ENCODE assay signal across 8 cellular contexts in genomic region chr13:32428581-32429072, GRCh38. TPM values are rescaled to one million over a fixed set of nuclear protein-coding genes. Genes with fewer than 3 reads are reported as not detected.
DNase-seq lines count a peak whose midpoint lies in the region; ATAC-seq, FAIRE-seq and TF ChIP-seq lines count a peak whose summit lies in the region.

No MANE protein-coding gene starts in this region.

- H2AFZ ChIP-seq in endothelial cell of umbilical vein (ENCODE audit: low read depth, low read length) (peak overlapping the region; percentile 95), neuronal stem cell (ENCODE audit: low read length) (peak overlapping the region; percentile 92)

- CTCF ChIA-PET in Panc1 (lab: Charles Lee) (no interaction called here), endothelial cell of umbilical vein (lab: Charles Lee) (interaction anchor here (0.8 to 2.8 kb wide), 3 partner anchors 14 to 519 kb away, joined by 3 to 10 read pairs (median 4); no protein-coding TSS in a partner anchor)

- no peak for TF ChIP-seq POLR2A in GM12891 (IDR thresholded peaks at IDR 0.05; ENCODE audit: low read depth, low read length)
- no peak for TF ChIP-seq POLR2A in endothelial cell of umbilical vein (IDR thresholded peaks at IDR 0.05; ENCODE audit: low read depth, low read length)

- in situ Hi-C loops in Panc1 (cut with HindIII; ENCODE audit: low pct_unique_long_range_greater_than_20kb, low sequenced_read_pairs): no loop called here

- H4K91ac ChIP-seq in neuronal stem cell (ENCODE audit: low read depth, low read length, poor library complexity): no peak overlapping the region

- H3K27me3 ChIP-seq in Panc1 (ENCODE audit: control insufficient read depth, insufficient read depth, low read length) (no peaks in the 10 kb centered on the region), endothelial cell of umbilical vein (ENCODE audit: control insufficient read depth in 2 of 2, insufficient read depth in 2 of 2, low read length in 2 of 2) (no peaks in the 10 kb centered on the region), neuronal stem cell (ENCODE audit: control insufficient read depth in 3 of 3, insufficient read depth in 3 of 3, low read depth in 1 of 3, low read length in 3 of 3) (peaks cover 0 to 28% (median 3%) of the 10 kb centered on the region in 3 experiments)

- dilution Hi-C loops in endothelial cell of umbilical vein (cut with MboI; ENCODE audit: extremely low pct_ligation_motif_present, low sequenced_read_pairs): no loop called here

- no peak overlapping the region for H3K14ac ChIP-seq in neuronal stem cell (ENCODE audit: low read length)

- no peak for TF ChIP-seq CTCF in Panc1 (IDR thresholded peaks at IDR 0.05)
- TF ChIP-seq CTCF in endothelial cell of umbilical vein (IDR thresholded peaks at IDR 0.05; ENCODE audit: extremely low read depth in 1 of 2, insufficient read depth in 1 of 2, low read depth in 1 of 2, low read length in 2 of 2): no peak

- H3K79me2 ChIP-seq in endothelial cell of umbilical vein (ENCODE audit: control insufficient read depth, insufficient read depth, low read length): no peaks in the 10 kb centered on the region

- H3K4ac ChIP-seq in neuronal stem cell (ENCODE audit: low read length): no peak overlapping the region

- no peak overlapping the region for H2BK120ac ChIP-seq in neuronal stem cell (ENCODE audit: low read depth, low read length)

- H2BK15ac ChIP-seq in neuronal stem cell (ENCODE audit: low read length): no peak overlapping the region

- FAIRE-seq in GM12891 (lab: Jason Lieb, UNC): peak; percentile 66
- no peak for FAIRE-seq in endothelial cell of umbilical vein (lab: Jason Lieb, UNC)

- H2BK12ac ChIP-seq in neuronal stem cell (ENCODE audit: low read length): no peak overlapping the region

- H3K4me2 ChIP-seq in endothelial cell of umbilical vein (ENCODE audit: insufficient read depth, low read length): peak overlapping the region; percentile 78
- H3K4me2 ChIP-seq in neuronal stem cell (ENCODE audit: insufficient read depth, low read length, poor library complexity, severe bottlenecking): peak overlapping the region; percentile 95

- no CpG with 5 or more reads among the region's 7 CpGs for WGBS in neuronal stem cell (ENCODE audit: extremely low coverage in 2 of 2, insufficient read length in 2 of 2, insufficient replicate concordance in 1 of 2), 2 donors

- H3K4me3 ChIP-seq in Panc1 (ENCODE audit: low read depth in 2 of 2, low read length in 2 of 2): peak overlapping the region; percentile 54 to 64; a peak in 2 of 4 replicates
- peak overlapping the region; percentile 48 to 79 (median 62) for H3K4me3 ChIP-seq in endothelial cell of umbilical vein (replicated peaks in 1 of 3; ENCODE audit: insufficient read depth in 1 of 3, low read depth in 1 of 3, low read length in 3 of 3)
- peak overlapping the region in 1 of 2 donors; percentile 58 for H3K4me3 ChIP-seq in neuronal stem cell (ENCODE audit: low read length in 2 of 2)

- intact Hi-C loops in Panc1 (cut with micrococcal nuclease; ENCODE audit: unreplicated experiment): no loop called here
- intact Hi-C loops in endothelial cell of umbilical vein (cut with micrococcal nuclease): loop anchor here (5.0 to 10.0 kb wide), 2 partner anchors 109 to 184 kb away; partner anchors contain the start of gene N4BP2L2

- H3K9me3 ChIP-seq in Panc1 (ENCODE audit: control insufficient read depth, insufficient read depth, low read depth, low read length): no peaks in the 10 kb centered on the region
- H3K9me3 ChIP-seq in endothelial cell of umbilical vein (replicated peaks; ENCODE audit: control insufficient read depth, insufficient read depth, low read length): no peaks in the 10 kb centered on the region
- H3K9me3 ChIP-seq in neuronal stem cell (replicated peaks in 1 of 2; ENCODE audit: control insufficient read depth in 2 of 2, insufficient read depth in 1 of 2, low read depth in 1 of 2, low read length in 2 of 2): no peaks in the 10 kb centered on the region

- no peaks in the 10 kb centered on the region for H4K20me1 ChIP-seq in endothelial cell of umbilical vein (replicated peaks; ENCODE audit: control insufficient read depth, extremely low read depth, insufficient read depth, low read length)

- H3K18ac ChIP-seq in neuronal stem cell (ENCODE audit: low read length): no peak overlapping the region

- no peak for DNase-seq in GM12891 (ENCODE audit: insufficient read length, low spot score)
- DNase-seq in Panc1 (ENCODE audit: low read depth, low spot score): no peak
- no peak for DNase-seq in endothelial cell of umbilical vein (ENCODE audit: low read depth, low spot score)
- no peak for DNase-seq in neuronal stem cell (ENCODE audit: low spot score)
- DNase-seq in activated CD4-positive, alpha-beta T cell treated with anti-CD3 and anti-CD28 coated beads, Interleukin-2, amount 50 U/mL, for 1 hour: no peak

- H2AK5ac ChIP-seq in neuronal stem cell (ENCODE audit: low read depth, low read length): no peak overlapping the region

- no peak overlapping the region for H4K8ac ChIP-seq in neuronal stem cell (ENCODE audit: low read depth, low read length)

- H3K4me1 ChIP-seq in Panc1 (ENCODE audit: control insufficient read depth, insufficient read depth, low read length) (peaks cover 6% of the 10 kb centered on the region), endothelial cell of umbilical vein (ENCODE audit: control insufficient read depth, extremely low read depth, insufficient read depth, low read length) (peaks cover 13% of the 10 kb centered on the region), neuronal stem cell (ENCODE audit: control insufficient read depth in 2 of 2, insufficient read depth in 1 of 2, low read depth in 1 of 2, low read length in 2 of 2) (peaks cover 2% of the 10 kb centered on the region in 2 donors)

- no peaks in the 10 kb centered on the region for H3K79me1 ChIP-seq in neuronal stem cell (ENCODE audit: low read depth, low read length)

- no peak overlapping the region for H3K9ac ChIP-seq in endothelial cell of umbilical vein (replicated peaks; ENCODE audit: extremely low read depth, insufficient read depth, low read length)
- no peak overlapping the region for H3K9ac ChIP-seq in neuronal stem cell (ENCODE audit: low read depth, low read length, poor library complexity)

- POLR2A ChIA-PET in Panc1 (lab: Charles Lee) (no interaction called here), endothelial cell of umbilical vein (lab: Charles Lee) (no interaction called here)

- H3K23ac ChIP-seq in neuronal stem cell (ENCODE audit: low read depth, low read length, poor library complexity): no peak overlapping the region

- H3K36me3 ChIP-seq in Panc1 (ENCODE audit: control insufficient read depth, insufficient read depth, low read length) (no peaks in the 10 kb centered on the region), endothelial cell of umbilical vein (ENCODE audit: control insufficient read depth in 2 of 2, extremely low read depth in 1 of 2, insufficient read depth in 2 of 2, low read length in 2 of 2) (no peaks in the 10 kb centered on the region), neuronal stem cell (replicated peaks in 1 of 2; ENCODE audit: control insufficient read depth in 2 of 2, insufficient read depth in 2 of 2, low read length in 2 of 2) (no peaks in the 10 kb centered on the region)

- H3K27ac ChIP-seq in Panc1 (ENCODE audit: low read length) (no peak overlapping the region), endothelial cell of umbilical vein (ENCODE audit: insufficient read depth, low read depth, low read length) (no peak overlapping the region), neuronal stem cell (replicated peaks; ENCODE audit: low read length) (no peak overlapping the region)

- H2BK5ac ChIP-seq in neuronal stem cell (ENCODE audit: low read length): no peak overlapping the region

- BruUV-seq in Panc1 (replicated peaks; lab: Mats Ljungman, UMichigan) (no TSS peak), endothelial cell of umbilical vein (replicated peaks; lab: Mats Ljungman, UMichigan) (no TSS peak)

- ATAC-seq in Panc1 (no peak), GM21786 (IDR thresholded peaks at IDR 0.05; ENCODE audit: unreplicated experiment) (no peak), GM18858 (IDR thresholded peaks at IDR 0.05; ENCODE audit: unreplicated experiment) (no peak), HG03196 (IDR thresholded peaks at IDR 0.05; ENCODE audit: unreplicated experiment) (no peak)

- no peaks in the 10 kb centered on the region for H3K9me1 ChIP-seq in endothelial cell of umbilical vein (replicated peaks; ENCODE audit: control insufficient read depth, extremely low read depth, insufficient read depth, low read length)

TF ChIP-seq in GM12891, 5 proteins besides CTCF, POLR2A, EP300 and RAD21:
- TF ChIP-seq TAF1 (IDR thresholded peaks at IDR 0.05; ENCODE audit: low read depth, low read length) (peak; percentile 10; the same call in 1 of the 2 replicates), PAX5 (IDR thresholded peaks at IDR 0.05; ENCODE audit: insufficient read depth, low read length, severe bottlenecking) (no peak), POU2F2 (IDR thresholded peaks at IDR 0.05; ENCODE audit: low read depth, low read length) (no peak), POLR2AphosphoS5 (IDR thresholded peaks at IDR 0.05; ENCODE audit: low read depth, low read length) (no peak)
TF ChIP-seq in GM12891: peak in this region for 1.

TF ChIP-seq in endothelial cell of umbilical vein, 7 proteins besides CTCF, POLR2A, EP300 and RAD21:
- TF ChIP-seq MAX (IDR thresholded peaks at IDR 0.05; ENCODE audit: insufficient read depth, insufficient read length) (no peak), JUN (IDR thresholded peaks at IDR 0.05; ENCODE audit: borderline replicate concordance, insufficient read depth, insufficient read length, low read depth) (no peak), MYC (IDR thresholded peaks at IDR 0.05; ENCODE audit: low read depth, low read length) (no peak), EZH2 (IDR thresholded peaks at IDR 0.05; ENCODE audit: borderline replicate concordance, low read depth, low read length, severe bottlenecking) (no peak)

RNA-seq across cellular contexts. Expression of gene N4BP2L1, which starts 0.7 kb away (rescaled TPM):
- 17.9 TPM for polyA plus RNA-seq in GM12891 (2012; ENCODE audit: low read depth, missing spikeins)
- total RNA-seq in Panc1 (2021; ENCODE audit: unreplicated experiment): 1.8 TPM
- polyA plus RNA-seq in Panc1 (2012; ENCODE audit: insufficient read length): 0.52 TPM
- 1.8 and 2.1 TPM in 2 replicates for total RNA-seq in endothelial cell of umbilical vein
- polyA plus RNA-seq in endothelial cell of umbilical vein: 1.1 TPM in 2 replicates
- 0.83 and 1.4 TPM in 2 replicates for polyA plus RNA-seq in endothelial cell of umbilical vein (2011; cell fraction: cytosol; rRNA removed)
- polyA plus RNA-seq in endothelial cell of umbilical vein (2011; cell fraction: nucleus; rRNA removed): 5.8 TPM in 2 replicates
- polyA plus RNA-seq in endothelial cell of umbilical vein (2012): 0.75 and 1.1 TPM in 2 replicates
- polyA minus RNA-seq in endothelial cell of umbilical vein: 1.7 and 2.5 TPM in 2 replicates
- not detected for polyA minus RNA-seq in endothelial cell of umbilical vein (2011; cell fraction: cytosol; rRNA and poly(A)+ RNA removed)
- 3.7 and 4.1 TPM in 2 replicates for polyA minus RNA-seq in endothelial cell of umbilical vein (2011; cell fraction: nucleus; rRNA and poly(A)+ RNA removed)
- polyA plus RNA-seq in neuronal stem cell (2013, experiment 1 of 2): 1.9 TPM
- 2.0 TPM for polyA plus RNA-seq in neuronal stem cell (2013, experiment 2 of 2)
